ENCODE assay signal across 18 cellular contexts in genomic region chr17:4358154-4358553, GRCh38. TPM values are rescaled to one million over a fixed set of nuclear protein-coding genes. Genes with fewer than 3 reads are reported as not detected.
A peak's percentile ranks its signal among the peaks of the same experiment; 100 is the strongest.
DNase-seq lines count a peak whose midpoint lies in the region; ATAC-seq and TF ChIP-seq lines count a peak whose summit lies in the region.
"Had no signal": no experiment of that assay in that cellular context is flagged by ENCODE, and none has a peak within 500 bp of the region (broad histone marks: within the 10 kb centered on the region; RNA-seq: fewer than 3 reads in every experiment).

No MANE protein-coding gene starts in this region.

- no peak overlapping the region for H3K9ac ChIP-seq in OCI-LY1 (ENCODE audit: low read length)

- no peak overlapping the region for H3K4me2 ChIP-seq in OCI-LY1 (ENCODE audit: low read length)

- H3K9me2 ChIP-seq in OCI-LY1 (ENCODE audit: low read depth, low read length) = no peaks in the 10 kb centered on the region

- peaks cover 100% of the 10 kb centered on the region for H3K79me2 ChIP-seq in OCI-LY1 (ENCODE audit: insufficient read depth, low read length)

- TF ChIP-seq CTCF in OCI-LY1 (IDR thresholded peaks at IDR 0.05; ENCODE audit: low read length) = no peak
- no peak for TF ChIP-seq CTCF in RWPE1 (conservative IDR thresholded peaks at IDR 0.05; ENCODE audit: low read depth)

- peak overlapping the region in 3 of 8 donors; percentile 13 to 30 (median 29) for H3K4me3 Mint-ChIP-seq in CD4-positive, alpha-beta memory T cell
- H3K4me3 Mint-ChIP-seq in memory B cell = peak overlapping the region; percentile 24
- H3K4me3 Mint-ChIP-seq in T-cell = peak overlapping the region in 1 of 3 donors; percentile 38

- H3K36me3 ChIP-seq in CD4-positive, alpha-beta memory T cell (ENCODE audit: insufficient read depth, low read length) = no peaks in the 10 kb centered on the region
- peaks cover 55% of the 10 kb centered on the region for H3K36me3 ChIP-seq in OCI-LY1 (ENCODE audit: insufficient read depth, low read length)

- H4K20me1 ChIP-seq in OCI-LY1 (ENCODE audit: insufficient read depth, low read length) = 0 out of 2 replicates have a peak, but pooled peaks cover 3% of the 10 kb centered on the region

- no peaks in the 10 kb centered on the region for H3K9me3 ChIP-seq in CD4-positive, alpha-beta memory T cell (ENCODE audit: control insufficient read depth in 1 of 2, low read length in 2 of 2)
- H3K9me3 ChIP-seq in OCI-LY1 (ENCODE audit: low read length) = no peaks in the 10 kb centered on the region
- H3K9me3 ChIP-seq: MG63 had no signal

- no peak overlapping the region for H3K27ac ChIP-seq in CD4-positive, alpha-beta memory T cell (ENCODE audit: low read depth, low read length)
- peak overlapping the region; percentile 8 for H3K27ac ChIP-seq in OCI-LY1 (ENCODE audit: low read depth, low read length, poor library complexity, severe bottlenecking)
- no peak overlapping the region for H3K27ac ChIP-seq in RWPE1

- H3K4me1 ChIP-seq in CD4-positive, alpha-beta memory T cell (ENCODE audit: insufficient read depth, low read length) = peaks cover 75% of the 10 kb centered on the region
- peaks cover 78% of the 10 kb centered on the region for H3K4me1 ChIP-seq in OCI-LY1 (ENCODE audit: insufficient read depth, low read length, severe bottlenecking)

- peak; percentile 64 for ATAC-seq in GM21390 (IDR thresholded peaks at IDR 0.05; ENCODE audit: unreplicated experiment)
- peak; percentile 79 for ATAC-seq in memory B cell (ENCODE audit: low read depth)
- no peak for ATAC-seq in T-cell (replicated peaks in 1 of 4)
- ATAC-seq in GM19324 (IDR thresholded peaks at IDR 0.05; ENCODE audit: low FRiP score, unreplicated experiment) = no peak
- ATAC-seq: right cardiac atrium had no signal

- CTCF ChIA-PET in CD4-positive, alpha-beta memory T cell (lab: Charles Lee; ENCODE audit: partially characterized antibody) = no interaction called here
- CTCF ChIA-PET in RWPE1 (lab: Yijun Ruan, JAX) (no interaction called here), T-cell (lab: Charles Lee) (no interaction called here)

- DNase-seq in CD4-positive, alpha-beta memory T cell = no peak
- no peak for DNase-seq in memory B cell (ENCODE audit: low spot score in 2 of 2)
- no peak for DNase-seq in RWPE1 (ENCODE audit: low spot score)
- DNase-seq in T-cell = no peak
- no peak for DNase-seq in NCI-H526 treated with DMSO at 0.1 percent for 48 hours (lab: John Stamatoyannopoulos, UW)
- DNase-seq: activated CD4-positive, alpha-beta T cell treated with anti-CD3 and anti-CD28 coated beads for 1 hour; central memory CD4-positive, alpha-beta T cell; COR-L47; effector CD4-positive, alpha-beta T cell; MG63; NCI-H2029; NCI-H524 treated with DMSO at 0.1 percent for 48 hours; right cardiac atrium; T1000 had no signal

- H3K4me3 ChIP-seq in CD4-positive, alpha-beta memory T cell (ENCODE audit: low read length in 2 of 2) = no peak overlapping the region
- H3K4me3 ChIP-seq in OCI-LY1 (ENCODE audit: low read depth, low read length, poor library complexity, severe bottlenecking) = no peak overlapping the region
- H3K4me3 ChIP-seq: MG63 had no signal

- peak overlapping the region in 5 of 7 donors; percentile 5 to 46 (median 16) for H3K27ac Mint-ChIP-seq in CD4-positive, alpha-beta memory T cell
- H3K27ac Mint-ChIP-seq in memory B cell (peak overlapping the region; percentile 45), T-cell (no peak overlapping the region)
- H3K27ac Mint-ChIP-seq: activated T-helper 2 cell treated with anti-CD3 and anti-CD28 coated beads, Interferon-gamma antibody, Interleukin-2, Interleukin-4, amounts not matched to agents 10 μg/mL and 5 μg/mL and 100 μg/mL, durations not matched to agents 14 hours and 24 hours and 36 hours had no signal

- no peaks in the 10 kb centered on the region for H3K27me3 Mint-ChIP-seq in CD4-positive, alpha-beta memory T cell
- H3K27me3 Mint-ChIP-seq in memory B cell (no peaks in the 10 kb centered on the region), T-cell (no peaks in the 10 kb centered on the region)

- intact Hi-C loops in CD4-positive, alpha-beta memory T cell (cut with micrococcal nuclease) = no loop called here

- peaks cover 43 to 72% (median 55%) of the 10 kb centered on the region in 4 donors for H3K4me1 Mint-ChIP-seq in CD4-positive, alpha-beta memory T cell
- peaks cover 26% of the 10 kb centered on the region for H3K4me1 Mint-ChIP-seq in memory B cell
- H3K4me1 Mint-ChIP-seq in T-cell = peaks cover 58 to 67% (median 67%) of the 10 kb centered on the region in 3 donors

- no peaks in the 10 kb centered on the region for H3F3A ChIP-seq in OCI-LY1 (ENCODE audit: insufficient read depth, low read length)

- no peak overlapping the region for H2AFZ ChIP-seq in OCI-LY1 (ENCODE audit: low read length)

- POLR2A ChIA-PET in CD4-positive, alpha-beta memory T cell (lab: Charles Lee; ENCODE audit: partially characterized antibody) = interaction anchor here (0.5 to 1.4 kb wide), 2 partner anchors 21 to 28 kb away, joined by 3 to 4 read pairs; no protein-coding TSS in a partner anchor
- POLR2A ChIA-PET in RWPE1 (lab: Yijun Ruan, JAX; ENCODE audit: low non-redundant PET) = no interaction called here
- POLR2A ChIA-PET in T-cell (lab: Charles Lee) = no interaction called here

- H3K9me3 Mint-ChIP-seq in CD4-positive, alpha-beta memory T cell = no peaks in the 10 kb centered on the region
- H3K9me3 Mint-ChIP-seq in memory B cell (no peaks in the 10 kb centered on the region), T-cell (no peaks in the 10 kb centered on the region)
- H3K9me3 Mint-ChIP-seq: activated T-helper 2 cell treated with anti-CD3 and anti-CD28 coated beads, Interferon-gamma antibody, Interleukin-2, Interleukin-4, amounts not matched to agents 10 μg/mL and 5 μg/mL and 100 μg/mL, durations not matched to agents 14 hours and 24 hours and 36 hours had no signal

- H3K36me3 Mint-ChIP-seq in CD4-positive, alpha-beta memory T cell = peaks cover 4 to 10% of the 10 kb centered on the region in 2 donors
- H3K36me3 Mint-ChIP-seq in memory B cell (peaks cover 5% of the 10 kb centered on the region), T-cell (peaks cover 16% of the 10 kb centered on the region)

- H3K27me3 ChIP-seq in CD4-positive, alpha-beta memory T cell (ENCODE audit: insufficient read depth, low read length) = no peaks in the 10 kb centered on the region
- H3K27me3 ChIP-seq in OCI-LY1 (ENCODE audit: insufficient read depth, low read length) = no peaks in the 10 kb centered on the region
- H3K27me3 ChIP-seq: MG63 had no signal

RNA-seq across cellular contexts. Expression of gene UBE2G1, which starts 8.3 kb away (rescaled TPM):
- total RNA-seq in CD4-positive, alpha-beta memory T cell = 10 to 100 TPM; 56.9 to 61.6 TPM
- 10 to 100 TPM; 62.4 to 69.4 TPM for polyA plus RNA-seq in CD4-positive, alpha-beta memory T cell
- total RNA-seq in T-cell = 10 to 100 TPM; 49.6 to 62.5 (median 56.4) TPM

Comparison
In these comparisons a context has a peak if more than half of its experiments do, and no peak if none do; other contexts are left out.
1. H3K27ac Mint-ChIP-seq: peak in CD4-positive, alpha-beta memory T cell (5 of 7) and memory B cell (single experiment); none in T-cell (0 of 2).
2. ATAC-seq: peak in GM21390 (single experiment) and memory B cell (single experiment); none in T-cell (0 of 4) and GM19324 (single experiment).